ENCODE assay signal across 14 cellular contexts in genomic region chr21:44780140-44780508, GRCh38. TPM values are rescaled to one million over a fixed set of nuclear protein-coding genes. Genes with fewer than 3 reads are reported as not detected.
DNase-seq lines count a peak whose midpoint lies in the region; ATAC-seq and TF ChIP-seq lines count a peak whose summit lies in the region.
"Had no signal": no experiment of that assay in that cellular context is flagged by ENCODE, and none has a peak within 500 bp of the region (broad histone marks: within the 10 kb centered on the region; RNA-seq: fewer than 3 reads in every experiment).

No MANE protein-coding gene starts in this region.

- H3K36me3 Mint-ChIP-seq in nephron (ENCODE audit: low read depth): peaks cover 52% of the 10 kb centered on the region

- H4K20me1 ChIP-seq in BLaER1 treated with 17β-estradiol and CSF1 and Interleukin-3, amounts not matched to agents 10 nM and 100 nM: peaks cover 58 to 99% (median 84%) of the 10 kb centered on the region in 11 experiments

- CTCF ChIA-PET in A673 (lab: Charles Lee): no interaction called here

- H3K4me3 Mint-ChIP-seq in nephron: peak overlapping the region in 1 of 3 experiments; percentile 44

- H3K4me3 ChIP-seq in A673 (ENCODE audit: low read depth, low read length, poor library complexity, severe bottlenecking) (no peak overlapping the region), coronary artery (no peak overlapping the region)
- no peak overlapping the region for H3K4me3 ChIP-seq in BLaER1 treated with 17β-estradiol and CSF1 and Interleukin-3, amounts not matched to agents 10 nM and 100 nM

- DNase-seq in A673 (ENCODE audit: low spot score) (no peak), coronary artery (ENCODE audit: low spot score) (peak; percentile 33), COLO668 (lab: John Stamatoyannopoulos, UW; ENCODE audit: unreplicated experiment) (no peak)
- DNase-seq: AML-193, DMS53, EL, NCI-H1092 treated with DMSO at 0.1 percent for 48 hours, NCI-H146, NCI-H2081, NCI-H446 treated with DMSO at 0.1 percent for 48 hours had no signal

- intact Hi-C loops in A673 (cut with micrococcal nuclease; ENCODE audit: unreplicated experiment): no loop called here

- peak overlapping the region in 1 of 11 experiments; percentile 52; a peak in 1 of 22 replicates for H3K9ac ChIP-seq in BLaER1 treated with 17β-estradiol and CSF1 and Interleukin-3, amounts not matched to agents 10 nM and 100 nM

- POLR2A ChIA-PET in A673 (lab: Charles Lee; ENCODE audit: low non-redundant PET): interaction anchor here (0.6 kb wide), 1 partner anchor 91 kb away, joined by 6 read pairs; no protein-coding TSS in a partner anchor

- H3K9me3 ChIP-seq in A673 (ENCODE audit: low read depth, low read length, poor library complexity, severe bottlenecking): no peaks in the 10 kb centered on the region
- 0 out of 22 replicates have a peak, but pooled peaks cover 0 to 4% (median 0%) of the 10 kb centered on the region in 11 experiments for H3K9me3 ChIP-seq in BLaER1 treated with 17β-estradiol and CSF1 and Interleukin-3, amounts not matched to agents 10 nM and 100 nM (replicated peaks in 1 of 11)

- no TSS peak for BruUV-seq in A673 (replicated peaks; lab: Mats Ljungman, UMichigan)

- ATAC-seq in GM21528 (IDR thresholded peaks at IDR 0.05; ENCODE audit: low FRiP score, unreplicated experiment): no peak
- no peak for ATAC-seq in HG02610 (IDR thresholded peaks at IDR 0.05; ENCODE audit: unreplicated experiment)

- H3K4me2 ChIP-seq in BLaER1 treated with 17β-estradiol and CSF1 and Interleukin-3, amounts not matched to agents 10 nM and 100 nM: peak overlapping the region in 7 of 11 experiments; percentile 9 to 59 (median 37); a peak in 12 of 22 replicates

- peak overlapping the region; percentile 64 for H3K27ac ChIP-seq in A673 (ENCODE audit: low read depth, low read length, poor library complexity, severe bottlenecking)
- no peak overlapping the region for H3K27ac ChIP-seq in BLaER1 treated with 17β-estradiol and CSF1 and Interleukin-3, amounts not matched to agents 10 nM and 100 nM
- H3K27ac ChIP-seq in coronary artery: no peak overlapping the region

- H3K4me1 ChIP-seq in A673 (ENCODE audit: insufficient read depth, low read length, poor library complexity, severe bottlenecking): peaks cover 29% of the 10 kb centered on the region
- H3K4me1 ChIP-seq in BLaER1 treated with 17β-estradiol and CSF1 and Interleukin-3, amounts not matched to agents 10 nM and 100 nM: peaks cover 23 to 37% (median 30%) of the 10 kb centered on the region in 10 experiments

- H3K27me3 Mint-ChIP-seq in nephron (ENCODE audit: low read depth): no peaks in the 10 kb centered on the region

- H3K27ac Mint-ChIP-seq in nephron: peak overlapping the region; percentile 77 to 90 (median 89)

- peaks cover 30% of the 10 kb centered on the region for H3K4me1 Mint-ChIP-seq in nephron

- peaks cover 8% of the 10 kb centered on the region for H3K9me3 Mint-ChIP-seq in nephron

- H3K36me3 ChIP-seq in A673 (ENCODE audit: insufficient read depth, low read length, poor library complexity, severe bottlenecking): peaks cover 51% of the 10 kb centered on the region
- H3K36me3 ChIP-seq in BLaER1 treated with 17β-estradiol and CSF1 and Interleukin-3, amounts not matched to agents 10 nM and 100 nM: peaks cover 78 to 98% (median 89%) of the 10 kb centered on the region in 11 experiments

- TF ChIP-seq CTCF in A673 (conservative IDR thresholded peaks at IDR 0.05; ENCODE audit: low read depth, low read length) (no peak), coronary artery (IDR thresholded peaks at IDR 0.05) (no peak), nephron (IDR thresholded peaks at IDR 0.05; ENCODE audit: unreplicated experiment in 3 of 3) (no peak)

- no peaks in the 10 kb centered on the region for H3K27me3 ChIP-seq in A673 (replicated peaks; ENCODE audit: insufficient read depth, low read depth, low read length, poor library complexity)
- H3K27me3 ChIP-seq in BLaER1 treated with 17β-estradiol and CSF1 and Interleukin-3, amounts not matched to agents 10 nM and 100 nM: no peaks in the 10 kb centered on the region

RNA-seq across cellular contexts. Expression of gene UBE2G2, which starts 21.5 kb away (rescaled TPM):
- total RNA-seq in A673 (2021): 204 and 212 TPM in 2 replicates

RNA-seq across cellular contexts. Expression of gene SUMO3, which starts 37.7 kb away (rescaled TPM):
- total RNA-seq in A673 (2021): 124 and 132 TPM in 2 replicates
